In the genomic region with DNA sequence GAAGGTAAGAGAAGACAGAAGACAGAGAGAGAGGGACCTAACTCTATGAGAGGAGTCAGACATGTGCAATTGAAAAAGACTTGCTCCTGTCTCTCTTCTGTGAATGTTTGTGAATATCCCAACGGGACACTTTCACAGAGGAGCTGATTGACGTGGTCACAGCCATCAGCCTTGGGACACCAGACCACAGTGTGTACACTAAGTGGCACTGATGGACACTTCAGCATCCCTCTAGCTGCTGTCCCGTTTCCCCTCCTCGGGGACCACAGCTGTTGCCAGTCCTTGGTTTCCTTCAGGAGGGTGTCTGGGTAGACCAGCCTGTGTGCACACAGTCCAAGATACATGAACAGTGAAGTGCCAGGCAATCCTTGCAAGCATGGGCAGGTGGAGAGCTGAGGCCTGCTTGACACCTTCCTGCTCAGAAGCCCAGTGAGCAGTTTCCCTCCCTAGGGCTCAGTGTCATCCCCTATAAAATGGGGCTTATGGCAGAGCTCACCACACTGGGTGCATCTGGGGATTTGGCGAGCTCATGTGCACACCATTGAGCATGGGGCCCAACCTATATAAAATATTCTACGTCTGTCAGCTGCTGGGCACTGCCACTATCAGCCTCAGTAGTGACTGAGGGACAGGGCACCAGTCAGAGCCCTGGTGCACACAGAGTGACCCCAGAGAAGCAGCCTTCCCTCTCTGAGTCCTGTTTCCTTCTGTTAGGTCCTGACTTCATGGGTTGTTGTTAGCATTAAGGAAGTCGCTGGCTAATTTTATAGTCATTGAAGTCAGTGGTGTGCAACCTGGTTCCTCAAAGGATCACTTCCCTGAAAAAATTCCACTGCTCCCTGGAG, we compare ENCODE assay signal across 2 cellular contexts.
TF ChIP-seq lines count a peak whose summit lies in the region.

No MANE protein-coding gene starts in this region.

TF ChIP-seq in HEK293, 187 proteins besides CTCF, POLR2A, EP300 and RAD21:
- TF ChIP-seq, protein P1, sequence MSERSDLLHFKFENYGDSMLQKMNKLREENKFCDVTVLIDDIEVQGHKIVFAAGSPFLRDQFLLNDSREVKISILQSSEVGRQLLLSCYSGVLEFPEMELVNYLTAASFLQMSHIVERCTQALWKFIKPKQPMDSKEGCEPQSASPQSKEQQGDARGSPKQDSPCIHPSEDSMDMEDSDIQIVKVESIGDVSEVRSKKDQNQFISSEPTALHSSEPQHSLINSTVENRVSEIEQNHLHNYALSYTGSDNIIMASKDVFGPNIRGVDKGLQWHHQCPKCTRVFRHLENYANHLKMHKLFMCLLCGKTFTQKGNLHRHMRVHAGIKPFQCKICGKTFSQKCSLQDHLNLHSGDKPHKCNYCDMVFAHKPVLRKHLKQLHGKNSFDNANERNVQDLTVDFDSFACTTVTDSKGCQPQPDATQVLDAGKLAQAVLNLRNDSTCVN (tag by site-specific recombination; optimal IDR thresholded peaks at IDR 0.05), result no peak
- TF ChIP-seq ZBTB17 (tag by site-specific recombination; IDR thresholded peaks at IDR 0.05), result peak; percentile 91
- peak; percentile 41 for TF ChIP-seq MZF1 (tag by site-specific recombination; IDR thresholded peaks at IDR 0.05; ENCODE audit: borderline replicate concordance)
- peak; percentile 62; the same call in 1 of the 2 replicates for TF ChIP-seq ZNF10 (tag by site-specific recombination; IDR thresholded peaks at IDR 0.05)
- TF ChIP-seq HOXA7 (CRISPR knock-in tag; IDR thresholded peaks at IDR 0.05; ENCODE audit: borderline replicate concordance), result no peak
- TF ChIP-seq, protein P2, sequence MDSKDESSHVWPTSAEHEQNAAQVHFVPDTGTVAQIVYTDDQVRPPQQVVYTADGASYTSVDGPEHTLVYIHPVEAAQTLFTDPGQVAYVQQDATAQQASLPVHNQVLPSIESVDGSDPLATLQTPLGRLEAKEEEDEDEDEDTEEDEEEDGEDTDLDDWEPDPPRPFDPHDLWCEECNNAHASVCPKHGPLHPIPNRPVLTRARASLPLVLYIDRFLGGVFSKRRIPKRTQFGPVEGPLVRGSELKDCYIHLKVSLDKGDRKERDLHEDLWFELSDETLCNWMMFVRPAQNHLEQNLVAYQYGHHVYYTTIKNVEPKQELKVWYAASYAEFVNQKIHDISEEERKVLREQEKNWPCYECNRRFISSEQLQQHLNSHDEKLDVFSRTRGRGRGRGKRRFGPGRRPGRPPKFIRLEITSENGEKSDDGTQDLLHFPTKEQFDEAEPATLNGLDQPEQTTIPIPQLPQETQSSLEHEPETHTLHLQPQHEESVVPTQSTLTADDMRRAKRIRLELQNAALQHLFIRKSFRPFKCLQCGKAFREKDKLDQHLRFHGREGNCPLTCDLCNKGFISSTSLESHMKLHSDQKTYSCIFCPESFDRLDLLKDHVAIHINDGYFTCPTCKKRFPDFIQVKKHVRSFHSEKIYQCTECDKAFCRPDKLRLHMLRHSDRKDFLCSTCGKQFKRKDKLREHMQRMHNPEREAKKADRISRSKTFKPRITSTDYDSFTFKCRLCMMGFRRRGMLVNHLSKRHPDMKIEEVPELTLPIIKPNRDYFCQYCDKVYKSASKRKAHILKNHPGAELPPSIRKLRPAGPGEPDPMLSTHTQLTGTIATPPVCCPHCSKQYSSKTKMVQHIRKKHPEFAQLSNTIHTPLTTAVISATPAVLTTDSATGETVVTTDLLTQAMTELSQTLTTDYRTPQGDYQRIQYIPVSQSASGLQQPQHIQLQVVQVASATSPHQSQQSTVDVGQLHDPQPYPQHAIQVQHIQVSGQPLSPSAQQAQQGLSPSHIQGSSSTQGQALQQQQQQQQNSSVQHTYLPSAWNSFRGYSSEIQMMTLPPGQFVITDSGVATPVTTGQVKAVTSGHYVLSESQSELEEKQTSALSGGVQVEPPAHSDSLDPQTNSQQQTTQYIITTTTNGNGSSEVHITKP (tag by site-specific recombination; IDR thresholded peaks at IDR 0.05), result peak; percentile 10; the same call in 1 of the 2 replicates
- TF ChIP-seq ZNF292 (tag by site-specific recombination; IDR thresholded peaks at IDR 0.05; ENCODE audit: borderline replicate concordance, low read depth), result no peak
- 0 out of 2 replicates have a peak, but pooled peaks have one; percentile 29 for TF ChIP-seq ZNF366 (tag by site-specific recombination; conservative IDR thresholded peaks at IDR 0.05)
- TF ChIP-seq PRDM1 (tag by site-specific recombination; IDR thresholded peaks at IDR 0.05), result peak; percentile 48
- TF ChIP-seq, protein P3, sequence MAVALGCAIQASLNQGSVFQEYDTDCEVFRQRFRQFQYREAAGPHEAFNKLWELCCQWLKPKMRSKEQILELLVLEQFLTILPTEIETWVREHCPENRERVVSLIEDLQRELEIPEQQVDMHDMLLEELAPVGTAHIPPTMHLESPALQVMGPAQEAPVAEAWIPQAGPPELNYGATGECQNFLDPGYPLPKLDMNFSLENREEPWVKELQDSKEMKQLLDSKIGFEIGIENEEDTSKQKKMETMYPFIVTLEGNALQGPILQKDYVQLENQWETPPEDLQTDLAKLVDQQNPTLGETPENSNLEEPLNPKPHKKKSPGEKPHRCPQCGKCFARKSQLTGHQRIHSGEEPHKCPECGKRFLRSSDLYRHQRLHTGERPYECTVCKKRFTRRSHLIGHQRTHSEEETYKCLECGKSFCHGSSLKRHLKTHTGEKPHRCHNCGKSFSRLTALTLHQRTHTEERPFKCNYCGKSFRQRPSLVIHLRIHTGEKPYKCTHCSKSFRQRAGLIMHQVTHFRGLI (tag by site-specific recombination; IDR thresholded peaks at IDR 0.05), result peak; percentile 91

TF ChIP-seq in K562, 482 proteins besides CTCF, POLR2A, EP300 and RAD21:
- TF ChIP-seq CBFB (CRISPR knock-in tag; IDR thresholded peaks at IDR 0.05), result no peak
- no peak for TF ChIP-seq PPARD (CRISPR knock-in tag; IDR thresholded peaks at IDR 0.05)
- TF ChIP-seq ZNF584 (CRISPR knock-in tag; IDR thresholded peaks at IDR 0.05; ENCODE audit: low read depth), result no peak
- 0 out of 2 replicates have a peak, but pooled peaks have one; percentile 31 for TF ChIP-seq POLR2AphosphoS5 (IDR thresholded peaks at IDR 0.05; ENCODE audit: control insufficient read depth, insufficient read depth, low read depth, low read length)
- TF ChIP-seq, protein P4, sequence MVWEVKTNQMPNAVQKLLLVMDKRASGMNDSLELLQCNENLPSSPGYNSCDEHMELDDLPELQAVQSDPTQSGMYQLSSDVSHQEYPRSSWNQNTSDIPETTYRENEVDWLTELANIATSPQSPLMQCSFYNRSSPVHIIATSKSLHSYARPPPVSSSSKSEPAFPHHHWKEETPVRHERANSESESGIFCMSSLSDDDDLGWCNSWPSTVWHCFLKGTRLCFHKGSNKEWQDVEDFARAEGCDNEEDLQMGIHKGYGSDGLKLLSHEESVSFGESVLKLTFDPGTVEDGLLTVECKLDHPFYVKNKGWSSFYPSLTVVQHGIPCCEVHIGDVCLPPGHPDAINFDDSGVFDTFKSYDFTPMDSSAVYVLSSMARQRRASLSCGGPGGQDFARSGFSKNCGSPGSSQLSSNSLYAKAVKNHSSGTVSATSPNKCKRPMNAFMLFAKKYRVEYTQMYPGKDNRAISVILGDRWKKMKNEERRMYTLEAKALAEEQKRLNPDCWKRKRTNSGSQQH (CRISPR knock-in tag; IDR thresholded peaks at IDR 0.05), result no peak
- TF ChIP-seq POLR2B (IDR thresholded peaks at IDR 0.05; ENCODE audit: low read depth, partially characterized antibody), result peak; percentile 6
TF ChIP-seq in K562: peak in this region for 2.
